8 cellular contexts compared by ENCODE assay signal in genomic region chr1:226990133-226990716, GRCh38. TPM values are rescaled to one million over a fixed set of nuclear protein-coding genes. Genes with fewer than 3 reads are reported as not detected.
DNase-seq lines count a peak whose midpoint lies in the region; ATAC-seq and TF ChIP-seq lines count a peak whose summit lies in the region.

No MANE protein-coding gene starts in this region.

- TF ChIP-seq POLR2A in thyroid gland (IDR thresholded peaks at IDR 0.05): no peak

- H3K27me3 ChIP-seq in mucosa of rectum (ENCODE audit: control insufficient read depth in 2 of 2, insufficient read depth in 2 of 2, low read length in 2 of 2) (no peaks in the 10 kb centered on the region), thyroid gland (no peaks in the 10 kb centered on the region)

- 69 to 76% methylated on average over 10 of the region's 10 CpGs for WGBS in thyroid gland, 2 donors

- no peaks in the 10 kb centered on the region for H3K9me3 ChIP-seq in mucosa of rectum (ENCODE audit: control insufficient read depth in 2 of 2, low read length in 2 of 2)
- H3K9me3 ChIP-seq in thyroid gland: no peaks in the 10 kb centered on the region

- H3K9ac ChIP-seq in mucosa of rectum (ENCODE audit: low read depth in 1 of 2, low read length in 2 of 2): peak overlapping the region; percentile 15 to 40

- peak overlapping the region in 1 of 2 donors; percentile 37 for H3K4me3 ChIP-seq in mucosa of rectum (ENCODE audit: low read length in 2 of 2)
- no peak overlapping the region for H3K4me3 ChIP-seq in thyroid gland (replicated peaks in 1 of 3)

- intact Hi-C loops in thyroid gland (cut with DNase I): no loop called here

- H3K4me1 ChIP-seq in mucosa of rectum (ENCODE audit: control insufficient read depth in 2 of 2, insufficient read depth in 2 of 2, low read length in 2 of 2) (peaks cover 33 to 37% of the 10 kb centered on the region in 2 donors), thyroid gland (peaks cover 27 to 28% of the 10 kb centered on the region in 2 donors)

- peaks cover 15 to 25% of the 10 kb centered on the region in 2 donors for H3K36me3 ChIP-seq in mucosa of rectum (ENCODE audit: control insufficient read depth in 2 of 2, insufficient read depth in 2 of 2, low read length in 2 of 2)
- H3K36me3 ChIP-seq in thyroid gland: peaks cover 0 to 5% of the 10 kb centered on the region in 2 donors

- in situ Hi-C loops in KBM-7 (cut with MboI; ENCODE audit: low pct_unique_long_range_greater_than_20kb, low sequenced_read_pairs): no loop called here

- TF ChIP-seq CTCF in thyroid gland (IDR thresholded peaks at IDR 0.05): no peak

- ATAC-seq in GM19035 (IDR thresholded peaks at IDR 0.05; ENCODE audit: unreplicated experiment): peak; percentile 82
- no peak for ATAC-seq in SK-N-SH treated with all-trans-retinoic acid at 6 μM for 48 hours
- no peak for ATAC-seq in GM19452 (IDR thresholded peaks at IDR 0.05; ENCODE audit: unreplicated experiment)

- peak overlapping the region; percentile 90 to 93 for H3K27ac ChIP-seq in mucosa of rectum (ENCODE audit: low read depth in 2 of 2, low read length in 2 of 2)
- peak overlapping the region in 1 of 3 donors; percentile 70 for H3K27ac ChIP-seq in thyroid gland

- DNase-seq in KBM-7 (peak; percentile 31), thyroid gland (peak; percentile 43 to 63), middle frontal gyrus (ENCODE audit: extremely low spot score, low spot score) (no peak)
- peak; percentile 58 for DNase-seq in activated naive CD4-positive, alpha-beta T cell treated with anti-CD3 and anti-CD28 coated beads, Interleukin-2, amount 50 U/mL, for 16 hours

TF ChIP-seq in SK-N-SH treated with all-trans-retinoic acid at 6 μM for 48 hours, 23 proteins besides CTCF, POLR2A, EP300 and RAD21:
- TF ChIP-seq SNAI2 (CRISPR knock-in tag; IDR thresholded peaks at IDR 0.05) (no peak), ARNTL (CRISPR knock-in tag; IDR thresholded peaks at IDR 0.05; ENCODE audit: borderline replicate concordance, low read depth) (no peak), RARB (CRISPR knock-in tag; IDR thresholded peaks at IDR 0.05) (no peak), ZNF8 (CRISPR knock-in tag; IDR thresholded peaks at IDR 0.05) (no peak), PPARA (CRISPR knock-in tag; IDR thresholded peaks at IDR 0.05; ENCODE audit: borderline replicate concordance) (no peak), ZC3H10 (CRISPR knock-in tag; IDR thresholded peaks at IDR 0.05) (no peak), TCF4 (CRISPR knock-in tag; IDR thresholded peaks at IDR 0.05; ENCODE audit: borderline replicate concordance) (no peak), GLIS3 (CRISPR knock-in tag; IDR thresholded peaks at IDR 0.05) (no peak), ISL1 (CRISPR knock-in tag; IDR thresholded peaks at IDR 0.05) (no peak), ZFP3 (CRISPR knock-in tag; IDR thresholded peaks at IDR 0.05) (no peak), ZFP30 (CRISPR knock-in tag; IDR thresholded peaks at IDR 0.05) (no peak), PATZ1 (CRISPR knock-in tag; IDR thresholded peaks at IDR 0.05; ENCODE audit: borderline replicate concordance) (no peak), ZNF565 (CRISPR knock-in tag; conservative IDR thresholded peaks at IDR 0.05; ENCODE audit: low read depth) (no peak), CSDC2 (CRISPR knock-in tag; IDR thresholded peaks at IDR 0.05) (no peak)
- TF ChIP-seq, protein P1, sequence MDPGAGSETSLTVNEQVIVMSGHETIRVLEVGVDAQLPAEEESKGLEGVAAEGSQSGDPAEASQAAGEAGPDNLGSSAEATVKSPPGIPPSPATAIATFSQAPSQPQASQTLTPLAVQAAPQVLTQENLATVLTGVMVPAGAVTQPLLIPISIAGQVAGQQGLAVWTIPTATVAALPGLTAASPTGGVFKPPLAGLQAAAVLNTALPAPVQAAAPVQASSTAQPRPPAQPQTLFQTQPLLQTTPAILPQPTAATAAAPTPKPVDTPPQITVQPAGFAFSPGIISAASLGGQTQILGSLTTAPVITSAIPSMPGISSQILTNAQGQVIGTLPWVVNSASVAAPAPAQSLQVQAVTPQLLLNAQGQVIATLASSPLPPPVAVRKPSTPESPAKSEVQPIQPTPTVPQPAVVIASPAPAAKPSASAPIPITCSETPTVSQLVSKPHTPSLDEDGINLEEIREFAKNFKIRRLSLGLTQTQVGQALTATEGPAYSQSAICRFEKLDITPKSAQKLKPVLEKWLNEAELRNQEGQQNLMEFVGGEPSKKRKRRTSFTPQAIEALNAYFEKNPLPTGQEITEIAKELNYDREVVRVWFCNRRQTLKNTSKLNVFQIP (CRISPR knock-in tag; IDR thresholded peaks at IDR 0.05; ENCODE audit: borderline replicate concordance, low read depth): no peak
- TF ChIP-seq, protein P2, sequence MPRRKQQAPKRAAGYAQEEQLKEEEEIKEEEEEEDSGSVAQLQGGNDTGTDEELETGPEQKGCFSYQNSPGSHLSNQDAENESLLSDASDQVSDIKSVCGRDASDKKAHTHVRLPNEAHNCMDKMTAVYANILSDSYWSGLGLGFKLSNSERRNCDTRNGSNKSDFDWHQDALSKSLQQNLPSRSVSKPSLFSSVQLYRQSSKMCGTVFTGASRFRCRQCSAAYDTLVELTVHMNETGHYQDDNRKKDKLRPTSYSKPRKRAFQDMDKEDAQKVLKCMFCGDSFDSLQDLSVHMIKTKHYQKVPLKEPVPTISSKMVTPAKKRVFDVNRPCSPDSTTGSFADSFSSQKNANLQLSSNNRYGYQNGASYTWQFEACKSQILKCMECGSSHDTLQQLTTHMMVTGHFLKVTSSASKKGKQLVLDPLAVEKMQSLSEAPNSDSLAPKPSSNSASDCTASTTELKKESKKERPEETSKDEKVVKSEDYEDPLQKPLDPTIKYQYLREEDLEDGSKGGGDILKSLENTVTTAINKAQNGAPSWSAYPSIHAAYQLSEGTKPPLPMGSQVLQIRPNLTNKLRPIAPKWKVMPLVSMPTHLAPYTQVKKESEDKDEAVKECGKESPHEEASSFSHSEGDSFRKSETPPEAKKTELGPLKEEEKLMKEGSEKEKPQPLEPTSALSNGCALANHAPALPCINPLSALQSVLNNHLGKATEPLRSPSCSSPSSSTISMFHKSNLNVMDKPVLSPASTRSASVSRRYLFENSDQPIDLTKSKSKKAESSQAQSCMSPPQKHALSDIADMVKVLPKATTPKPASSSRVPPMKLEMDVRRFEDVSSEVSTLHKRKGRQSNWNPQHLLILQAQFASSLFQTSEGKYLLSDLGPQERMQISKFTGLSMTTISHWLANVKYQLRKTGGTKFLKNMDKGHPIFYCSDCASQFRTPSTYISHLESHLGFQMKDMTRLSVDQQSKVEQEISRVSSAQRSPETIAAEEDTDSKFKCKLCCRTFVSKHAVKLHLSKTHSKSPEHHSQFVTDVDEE (CRISPR knock-in tag; IDR thresholded peaks at IDR 0.05): no peak
- TF ChIP-seq, protein P3, sequence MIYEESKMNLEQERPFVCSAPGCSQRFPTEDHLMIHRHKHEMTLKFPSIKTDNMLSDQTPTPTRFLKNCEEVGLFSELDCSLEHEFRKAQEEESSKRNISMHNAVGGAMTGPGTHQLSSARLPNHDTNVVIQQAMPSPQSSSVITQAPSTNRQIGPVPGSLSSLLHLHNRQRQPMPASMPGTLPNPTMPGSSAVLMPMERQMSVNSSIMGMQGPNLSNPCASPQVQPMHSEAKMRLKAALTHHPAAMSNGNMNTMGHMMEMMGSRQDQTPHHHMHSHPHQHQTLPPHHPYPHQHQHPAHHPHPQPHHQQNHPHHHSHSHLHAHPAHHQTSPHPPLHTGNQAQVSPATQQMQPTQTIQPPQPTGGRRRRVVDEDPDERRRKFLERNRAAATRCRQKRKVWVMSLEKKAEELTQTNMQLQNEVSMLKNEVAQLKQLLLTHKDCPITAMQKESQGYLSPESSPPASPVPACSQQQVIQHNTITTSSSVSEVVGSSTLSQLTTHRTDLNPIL (CRISPR knock-in tag; IDR thresholded peaks at IDR 0.05; ENCODE audit: low read depth): no peak

RNA-seq across cellular contexts. Expression of gene COQ8A, which starts 50.1 kb away (rescaled TPM):
- total RNA-seq in thyroid gland: 10 to 100 TPM; 25.1 to 35.9 (median 30.1) TPM
